Comparison of ENCODE assay signal across 18 cellular contexts in genomic region chr6:21845018-21845417, GRCh38.
DNase-seq lines count a peak whose midpoint lies in the region; ATAC-seq and TF ChIP-seq lines count a peak whose summit lies in the region.
"Had no signal": no experiment of that assay in that cellular context is flagged by ENCODE, and none has a peak within 500 bp of the region (broad histone marks: within the 10 kb centered on the region; RNA-seq: fewer than 3 reads in every experiment).

No MANE protein-coding gene starts in this region.

- H3K27ac Mint-ChIP-seq in WTC11, result peak overlapping the region; percentile 57; the same call in 1 of the 2 replicates
- H3K27ac Mint-ChIP-seq in CD8-positive, alpha-beta T cell, result no peak overlapping the region
- H3K27ac Mint-ChIP-seq: activated T-helper 17 cell treated with anti-CD3 and anti-CD28 coated beads, Interleukin-2, amount 50 U/mL, for 72 hours had no signal

- 49 to 64% (median 58%) methylated on average over 3 of the region's 3 CpGs for WGBS in psoas muscle, 3 donors

- peaks cover 90% of the 10 kb centered on the region for H3K4me1 Mint-ChIP-seq in WTC11
- peaks cover 10% of the 10 kb centered on the region for H3K4me1 Mint-ChIP-seq in CD8-positive, alpha-beta T cell (ENCODE audit: low read depth)
- H3K4me1 Mint-ChIP-seq: activated T-helper 17 cell treated with anti-CD3 and anti-CD28 coated beads, Interleukin-2, amount 50 U/mL, for 72 hours had no signal

- H3K27me3 ChIP-seq in right atrium auricular region, result no peaks in the 10 kb centered on the region
- no peaks in the 10 kb centered on the region for H3K27me3 ChIP-seq in psoas muscle (ENCODE audit: insufficient read depth in 3 of 3, low read length in 2 of 3)
- H3K27me3 ChIP-seq in CD8-positive, alpha-beta T cell (ENCODE audit: insufficient read depth, low read length), result no peaks in the 10 kb centered on the region

- H3K9me3 Mint-ChIP-seq in WTC11, result 0 out of 2 replicates have a peak, but pooled peaks cover 2% of the 10 kb centered on the region
- no peaks in the 10 kb centered on the region for H3K9me3 Mint-ChIP-seq in CD8-positive, alpha-beta T cell
- H3K9me3 Mint-ChIP-seq: activated T-helper 17 cell treated with anti-CD3 and anti-CD28 coated beads, Interleukin-2, amount 50 U/mL, for 72 hours; H9 had no signal

- H3K4me1 ChIP-seq in right atrium auricular region (peaks cover 0 to 41% of the 10 kb centered on the region in 2 donors), psoas muscle (peaks cover 17% of the 10 kb centered on the region)
- H3K4me1 ChIP-seq in CD8-positive, alpha-beta T cell (ENCODE audit: insufficient read depth, low read length), result no peaks in the 10 kb centered on the region
- H3K4me1 ChIP-seq: prostate gland had no signal

- no peak for ATAC-seq in WTC11
- ATAC-seq in psoas muscle, result peak in 1 of 4 donors; percentile 22
- ATAC-seq in GM21576 (IDR thresholded peaks at IDR 0.05; ENCODE audit: unreplicated experiment), result no peak
- no peak for ATAC-seq in CD8-positive, alpha-beta T cell
- ATAC-seq: activated T-helper 17 cell treated with anti-CD3 and anti-CD28 coated beads, Interleukin-2, amount 50 U/mL, for 72 hours had no signal

- H3K4me3 ChIP-seq in right atrium auricular region, result no peak overlapping the region
- H3K4me3 ChIP-seq in psoas muscle, result no peak overlapping the region
- no peak overlapping the region for H3K4me3 ChIP-seq in CD8-positive, alpha-beta T cell (ENCODE audit: low read depth, low read length)
- H3K4me3 ChIP-seq: lung, prostate gland had no signal

- H3K9me3 ChIP-seq in right atrium auricular region (no peaks in the 10 kb centered on the region), psoas muscle (no peaks in the 10 kb centered on the region)
- H3K9me3 ChIP-seq in CD8-positive, alpha-beta T cell (ENCODE audit: low read length), result no peaks in the 10 kb centered on the region
- H3K9me3 ChIP-seq: prostate gland had no signal

- no peaks in the 10 kb centered on the region for H3K27me3 Mint-ChIP-seq in WTC11 (ENCODE audit: low read depth)
- no peaks in the 10 kb centered on the region for H3K27me3 Mint-ChIP-seq in CD8-positive, alpha-beta T cell (ENCODE audit: low read depth)

- H3K36me3 Mint-ChIP-seq in WTC11, result peaks cover 9% of the 10 kb centered on the region
- no peaks in the 10 kb centered on the region for H3K36me3 Mint-ChIP-seq in CD8-positive, alpha-beta T cell

- intact Hi-C loops in psoas muscle (cut with DNase I), result no loop called here
- intact Hi-C loops in CD8-positive, alpha-beta T cell (cut with DNase I, micrococcal nuclease), result no loop called here

- DNase-seq in NCI-H2196 (lab: John Stamatoyannopoulos, UW; ENCODE audit: unreplicated experiment), result peak; percentile 22
- DNase-seq in NCI-H2196 treated with DMSO at 0.1 percent for 48 hours (lab: John Stamatoyannopoulos, UW; ENCODE audit: unreplicated experiment), result no peak
- DNase-seq in WTC11 (ENCODE audit: low spot score), result no peak
- no peak for DNase-seq in right atrium auricular region (ENCODE audit: low spot score)
- no peak for DNase-seq in psoas muscle
- no peak for DNase-seq in SKM-1 (lab: John Stamatoyannopoulos, UW; ENCODE audit: unreplicated experiment)
- no peak for DNase-seq in CD8-positive, alpha-beta T cell
- DNase-seq: activated CD4-positive, alpha-beta T cell treated with anti-CD3 and anti-CD28 coated beads for 48 hours; aorta; effector CD8-positive, alpha-beta T cell; H9; NCI-H1436 treated with DMSO at 0.1 percent for 48 hours; stimulated activated naive CD4-positive, alpha-beta T cell treated with Interleukin-2 at 50 U/mL for 16 hours; T-helper 1 cell had no signal

- peak overlapping the region; percentile 40 to 44 for H3K27ac ChIP-seq in right atrium auricular region
- H3K27ac ChIP-seq in psoas muscle, result peak overlapping the region; percentile 49
- no peak overlapping the region for H3K27ac ChIP-seq in CD8-positive, alpha-beta T cell (ENCODE audit: low read depth, low read length)
- H3K27ac ChIP-seq: prostate gland had no signal

- POLR2A ChIA-PET in WTC11 (lab: Charles Lee), result no interaction called here
- POLR2A ChIA-PET in CD8-positive, alpha-beta T cell (lab: Charles Lee), result no interaction called here

- TF ChIP-seq CTCF in WTC11 (IDR thresholded peaks at IDR 0.05), result no peak
- no peak for TF ChIP-seq CTCF in right atrium auricular region (IDR thresholded peaks at IDR 0.05)
- TF ChIP-seq CTCF in psoas muscle (IDR thresholded peaks at IDR 0.05), result no peak
- TF ChIP-seq CTCF in CD8-positive, alpha-beta T cell (IDR thresholded peaks at IDR 0.05), result no peak

- CTCF ChIA-PET in WTC11 (lab: Charles Lee), result interaction anchor here (0.6 to 0.8 kb wide), 2 partner anchors 16 to 169 kb away, joined by 3 read pairs; no protein-coding TSS in a partner anchor
- CTCF ChIA-PET in CD8-positive, alpha-beta T cell (lab: Charles Lee), result no interaction called here

- H3K36me3 ChIP-seq in right atrium auricular region (no peaks in the 10 kb centered on the region), psoas muscle (ENCODE audit: insufficient read depth in 1 of 2, low read depth in 1 of 2) (no peaks in the 10 kb centered on the region)
- H3K36me3 ChIP-seq in CD8-positive, alpha-beta T cell (ENCODE audit: insufficient read depth, low read length), result no peaks in the 10 kb centered on the region
- H3K36me3 ChIP-seq: prostate gland had no signal

- no peak overlapping the region for H3K4me3 Mint-ChIP-seq in WTC11
- no peak overlapping the region for H3K4me3 Mint-ChIP-seq in CD8-positive, alpha-beta T cell
- H3K4me3 Mint-ChIP-seq: activated T-helper 17 cell treated with anti-CD3 and anti-CD28 coated beads, Interleukin-2, amount 50 U/mL, for 72 hours; H9 had no signal

TF ChIP-seq in WTC11, 78 proteins besides CTCF, POLR2A, EP300 and RAD21 (continues in another document):
- no peak for TF ChIP-seq ZNF423 (CRISPR knock-in tag; IDR thresholded peaks at IDR 0.05)
- TF ChIP-seq CREB1 (CRISPR knock-in tag; IDR thresholded peaks at IDR 0.05), result no peak
- TF ChIP-seq KAT7 (CRISPR knock-in tag; IDR thresholded peaks at IDR 0.05; ENCODE audit: borderline replicate concordance), result no peak
- TF ChIP-seq TEAD4 (CRISPR knock-in tag; IDR thresholded peaks at IDR 0.05), result no peak
- TF ChIP-seq, protein P1, sequence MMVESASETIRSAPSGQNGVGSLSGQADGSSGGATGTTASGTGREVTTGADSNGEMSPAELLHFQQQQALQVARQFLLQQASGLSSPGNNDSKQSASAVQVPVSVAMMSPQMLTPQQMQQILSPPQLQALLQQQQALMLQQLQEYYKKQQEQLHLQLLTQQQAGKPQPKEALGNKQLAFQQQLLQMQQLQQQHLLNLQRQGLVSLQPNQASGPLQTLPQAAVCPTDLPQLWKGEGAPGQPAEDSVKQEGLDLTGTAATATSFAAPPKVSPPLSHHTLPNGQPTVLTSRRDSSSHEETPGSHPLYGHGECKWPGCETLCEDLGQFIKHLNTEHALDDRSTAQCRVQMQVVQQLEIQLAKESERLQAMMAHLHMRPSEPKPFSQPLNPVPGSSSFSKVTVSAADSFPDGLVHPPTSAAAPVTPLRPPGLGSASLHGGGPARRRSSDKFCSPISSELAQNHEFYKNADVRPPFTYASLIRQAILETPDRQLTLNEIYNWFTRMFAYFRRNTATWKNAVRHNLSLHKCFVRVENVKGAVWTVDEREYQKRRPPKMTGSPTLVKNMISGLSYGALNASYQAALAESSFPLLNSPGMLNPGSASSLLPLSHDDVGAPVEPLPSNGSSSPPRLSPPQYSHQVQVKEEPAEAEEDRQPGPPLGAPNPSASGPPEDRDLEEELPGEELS (CRISPR knock-in tag; IDR thresholded peaks at IDR 0.05), result no peak
- TF ChIP-seq FOXK1 (CRISPR knock-in tag; IDR thresholded peaks at IDR 0.05), result no peak
- TF ChIP-seq MXD4 (CRISPR knock-in tag; IDR thresholded peaks at IDR 0.05; ENCODE audit: borderline replicate concordance), result no peak
- TF ChIP-seq ZNF671 (CRISPR knock-in tag; IDR thresholded peaks at IDR 0.05), result no peak
- no peak for TF ChIP-seq USF2 (CRISPR knock-in tag; IDR thresholded peaks at IDR 0.05)
- no peak for TF ChIP-seq ZNF232 (CRISPR knock-in tag; IDR thresholded peaks at IDR 0.05)
- no peak for TF ChIP-seq GTF2I (CRISPR knock-in tag; conservative IDR thresholded peaks at IDR 0.05)
- TF ChIP-seq ZNF532 (CRISPR knock-in tag; IDR thresholded peaks at IDR 0.05; ENCODE audit: borderline replicate concordance), result no peak
- TF ChIP-seq OVOL2 (CRISPR knock-in tag; IDR thresholded peaks at IDR 0.05; ENCODE audit: borderline replicate concordance), result no peak
